Comparison of ENCODE assay signal across 12 cellular contexts in the genomic region with DNA sequence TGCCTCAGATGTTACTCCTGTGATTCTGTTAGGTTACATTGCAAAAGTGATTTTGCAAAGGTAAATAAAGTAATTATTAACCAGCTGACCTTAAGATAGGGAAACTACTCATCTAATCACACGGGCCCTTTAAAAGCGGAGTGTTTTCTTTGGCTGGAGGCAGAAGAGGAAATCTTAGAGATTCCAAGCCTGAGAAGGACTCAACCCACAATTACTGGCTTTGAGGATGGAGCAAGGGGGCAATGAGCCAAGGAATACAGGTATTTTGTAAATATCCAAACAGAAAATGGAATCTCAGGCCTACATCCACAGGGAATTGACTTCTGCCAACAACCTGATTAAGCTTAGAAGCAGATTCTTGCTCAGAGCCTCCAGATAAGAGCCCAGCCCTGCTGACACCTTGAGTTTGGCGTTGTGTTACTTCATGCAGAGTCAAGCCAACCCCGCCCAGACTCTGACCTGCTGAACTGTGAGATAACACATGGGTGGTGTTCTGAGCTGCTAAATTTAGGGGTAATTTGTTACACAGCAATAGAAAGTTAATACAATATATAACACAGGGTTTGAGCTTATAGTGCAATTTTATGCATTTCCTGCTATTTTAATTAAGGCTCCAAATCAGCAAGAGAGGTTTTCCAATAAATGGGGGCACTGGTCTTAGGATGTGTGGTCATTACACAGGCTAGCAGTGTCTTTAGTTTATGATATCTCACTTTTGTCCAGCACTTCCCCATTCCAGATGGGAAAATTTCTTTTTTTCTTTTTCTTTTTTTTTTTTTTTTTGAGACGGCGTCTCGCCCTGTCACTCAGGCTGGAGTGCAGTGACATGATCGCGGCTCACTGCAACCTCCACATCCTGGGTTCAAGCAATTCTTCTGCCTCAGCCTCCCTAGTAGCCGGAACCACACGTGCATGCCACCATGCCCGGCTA. TPM values are rescaled to one million over a fixed set of nuclear protein-coding genes. Genes with fewer than 3 reads are reported as not detected.
A peak's percentile ranks its signal among the peaks of the same experiment; 100 is the strongest.
DNase-seq lines count a peak whose midpoint lies in the region; ATAC-seq, FAIRE-seq and TF ChIP-seq lines count a peak whose summit lies in the region.
"Had no signal": no experiment of that assay in that cellular context is flagged by ENCODE, and none has a peak within 500 bp of the region (broad histone marks: within the 10 kb centered on the region; RNA-seq: fewer than 3 reads in every experiment).

No MANE protein-coding gene starts in this region.

- RAD21 ChIA-PET in GM12878 (lab: Charles Lee; ENCODE audit: unreplicated experiment) = interaction anchor here (0.8 to 1.6 kb wide), 2 partner anchors 356 to 361 kb away, joined by 3 to 4 read pairs; no protein-coding TSS in a partner anchor

- ATAC-seq in GM12878 = peak; percentile 50
- peak; percentile 38 for ATAC-seq in thoracic aorta (ENCODE audit: insufficient number of reproducible peaks, low FRiP score, low read depth)
- ATAC-seq in HG02798 (IDR thresholded peaks at IDR 0.05; ENCODE audit: poor library complexity, unreplicated experiment) = no peak

- H3K27me3 ChIP-seq in GM12878 (replicated peaks in 1 of 2; ENCODE audit: control insufficient read depth in 2 of 2, insufficient read depth in 2 of 2, low read length in 1 of 2) = no peaks in the 10 kb centered on the region
- H3K27me3 ChIP-seq in hepatocyte = no peaks in the 10 kb centered on the region
- H3K27me3 ChIP-seq in thoracic aorta (replicated peaks; ENCODE audit: insufficient read depth) = no peaks in the 10 kb centered on the region

- H3K9me2 ChIP-seq in hepatocyte (replicated peaks; ENCODE audit: insufficient read depth) = no peaks in the 10 kb centered on the region

- H3K9me3 ChIP-seq in GM12878 (replicated peaks; ENCODE audit: control insufficient read depth, insufficient read depth, low read length) (no peaks in the 10 kb centered on the region), hepatocyte (ENCODE audit: low read depth) (no peaks in the 10 kb centered on the region), thoracic aorta (no peaks in the 10 kb centered on the region)

- H3K4me2 ChIP-seq in GM12878 (ENCODE audit: control insufficient read depth, insufficient read depth) = no peak overlapping the region
- H3K4me2 ChIP-seq in hepatocyte = peak overlapping the region; percentile 39

- no peaks in the 10 kb centered on the region for H3K36me3 ChIP-seq in GM12878 (ENCODE audit: control insufficient read depth in 2 of 2, insufficient read depth in 2 of 2, low read length in 1 of 2)
- no peaks in the 10 kb centered on the region for H3K36me3 ChIP-seq in hepatocyte (replicated peaks; ENCODE audit: insufficient read depth, low read depth)
- no peaks in the 10 kb centered on the region for H3K36me3 ChIP-seq in thoracic aorta

- CTCF ChIA-PET in GM12878 (lab: Yijun Ruan, JAX) = interaction anchor here (0.8 to 1.5 kb wide), 4 partner anchors 12 to 357 kb away, joined by 3 to 5 read pairs (median 4); no protein-coding TSS in a partner anchor

- H4K20me1 ChIP-seq in GM12878 (ENCODE audit: control insufficient read depth, insufficient read depth) (no peaks in the 10 kb centered on the region), hepatocyte (ENCODE audit: insufficient read depth, poor library complexity, severe bottlenecking) (no peaks in the 10 kb centered on the region)

- POLR2A ChIA-PET in GM12878 (lab: Charles Lee) = interaction anchor here (1.1 to 1.4 kb wide), 2 partner anchors 12 to 29 kb away, joined by 3 read pairs; no protein-coding TSS in a partner anchor

- no peak overlapping the region for H3K27ac ChIP-seq in GM12878 (ENCODE audit: control insufficient read depth, insufficient read depth)
- H3K27ac ChIP-seq in hepatocyte = peak overlapping the region; percentile 83
- H3K27ac ChIP-seq in thoracic aorta = no peak overlapping the region

- SMC1A ChIA-PET in GM12878 (lab: Charles Lee; ENCODE audit: uncharacterized antibody, unreplicated experiment) = interaction anchor here (1.1 to 2.4 kb wide), 3 partner anchors 10 to 18 kb away, joined by 3 to 11 read pairs (median 9); no protein-coding TSS in a partner anchor

- in situ Hi-C loops in GM12878 (cut with MboI) = no loop called here

- no peak for TF ChIP-seq EP300 in GM12878 (IDR thresholded peaks at IDR 0.05; ENCODE audit: borderline replicate concordance in 1 of 2, control insufficient read depth in 1 of 2, low read depth in 2 of 2, low read length in 2 of 2)

- FAIRE-seq in GM12878 (lab: Jason Lieb, UNC) = no peak
- FAIRE-seq: A204.1 had no signal

- no TSS peak for BruUV-seq in GM12878 (replicated peaks; lab: Mats Ljungman, UMichigan)

- no peak overlapping the region for H3K4me3 ChIP-seq in GM12878
- no peak overlapping the region for H3K4me3 ChIP-seq in hepatocyte
- H3K4me3 ChIP-seq in thoracic aorta = no peak overlapping the region

- H3K79me2 ChIP-seq in GM12878 (ENCODE audit: control insufficient read depth, insufficient read depth, low read length) (no peaks in the 10 kb centered on the region), hepatocyte (no peaks in the 10 kb centered on the region)

- no peak overlapping the region for H3K9ac ChIP-seq in GM12878 (ENCODE audit: control insufficient read depth, insufficient read depth, low read length)

- TF ChIP-seq POLR2A in GM12878 (IDR thresholded peaks at IDR 0.05; ENCODE audit: low read depth, low read length) = no peak

- no peak for TF ChIP-seq CTCF in GM12878 (IDR thresholded peaks at IDR 0.05 in 2 of 3, conservative IDR thresholded peaks at IDR 0.05 in 1 of 3; ENCODE audit: control insufficient read depth in 2 of 3, extremely low read depth in 1 of 3, insufficient read depth in 1 of 3, low read depth in 3 of 3, low read length in 3 of 3)
- no peak for TF ChIP-seq CTCF in hepatocyte (IDR thresholded peaks at IDR 0.05; ENCODE audit: poor library complexity)
- TF ChIP-seq CTCF in thoracic aorta (IDR thresholded peaks at IDR 0.05) = no peak

- intact Hi-C loops in GM12878 (cut with micrococcal nuclease; ENCODE audit: unreplicated experiment) = loop anchor here (1.0 kb wide), 1 partner anchor 49 kb away; no protein-coding TSS in a partner anchor

- H3K4me1 ChIP-seq in GM12878 (ENCODE audit: control insufficient read depth, insufficient read depth, low read length) (no peaks in the 10 kb centered on the region), hepatocyte (ENCODE audit: insufficient read depth) (peaks cover 22% of the 10 kb centered on the region), thoracic aorta (ENCODE audit: control insufficient read depth in 1 of 2, low read depth in 2 of 2) (peaks cover 4 to 15% of the 10 kb centered on the region in 2 donors)

- H2AFZ ChIP-seq in GM12878 (ENCODE audit: control insufficient read depth, low read depth, low read length) = no peak overlapping the region
- H2AFZ ChIP-seq in hepatocyte = no peak overlapping the region

- 85% methylated on average over 9 of the region's 12 CpGs for WGBS in GM12878 (ENCODE audit: insufficient coverage, insufficient replicate concordance, low lambda C conversion rate, missing lambda C conversion rate)
- 68% methylated on average over 8 of the region's 12 CpGs for WGBS in hepatocyte (ENCODE audit: low lambda C conversion rate, missing lambda C conversion rate)

- DNase-seq in NCI-H82 (lab: John Stamatoyannopoulos, UW) = peak; percentile 11
- no peak for DNase-seq in NCI-H82 treated with DMSO at 0.1 percent for 48 hours (lab: John Stamatoyannopoulos, UW; ENCODE audit: unreplicated experiment)
- no peak for DNase-seq in GM12878 (ENCODE audit: low read depth, low spot score)
- DNase-seq in hepatocyte (ENCODE audit: low spot score) = no peak
- no peak for DNase-seq in thoracic aorta (ENCODE audit: low spot score)
- DNase-seq in dedifferentiated amniotic fluid mesenchymal stem cell (ENCODE audit: extremely low spot score) = no peak
- no peak for DNase-seq in T-helper 1 cell
- DNase-seq: cortex of kidney, immature natural killer cell, NCI-H345 had no signal

- no peak for TF ChIP-seq RAD21 in GM12878 (IDR thresholded peaks at IDR 0.05; ENCODE audit: insufficient read depth, low read depth, low read length)

TF ChIP-seq in GM12878, 131 proteins besides CTCF, POLR2A, EP300 and RAD21 (continues in another document):
- TF ChIP-seq, protein P1, sequence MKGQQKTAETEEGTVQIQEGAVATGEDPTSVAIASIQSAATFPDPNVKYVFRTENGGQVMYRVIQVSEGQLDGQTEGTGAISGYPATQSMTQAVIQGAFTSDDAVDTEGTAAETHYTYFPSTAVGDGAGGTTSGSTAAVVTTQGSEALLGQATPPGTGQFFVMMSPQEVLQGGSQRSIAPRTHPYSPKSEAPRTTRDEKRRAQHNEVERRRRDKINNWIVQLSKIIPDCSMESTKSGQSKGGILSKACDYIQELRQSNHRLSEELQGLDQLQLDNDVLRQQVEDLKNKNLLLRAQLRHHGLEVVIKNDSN (IDR thresholded peaks at IDR 0.05; ENCODE audit: borderline replicate concordance, extremely low read length, insufficient read depth, low read depth, low read length) = no peak
- TF ChIP-seq ELK1 (IDR thresholded peaks at IDR 0.05; ENCODE audit: low read depth, low read length) = no peak

RNA-seq across cellular contexts. Expression of gene NFKBIZ, which starts 19.5 kb away (rescaled TPM):
- total RNA-seq in GM12878 (2013; cell fraction: nucleolus; rRNA removed) = 396 and 457 TPM in 2 replicates
- total RNA-seq in GM12878 (2014; rRNA removed) (19.0 and 23.6 TPM in 2 replicates), GM12878 (2014; rRNA removed; fragmentation: Illumina TruSeq; extraction: Trizol) (20.1 and 24.3 TPM in 2 replicates), GM12878 (2021) (27.0 and 27.3 TPM in 2 replicates), hepatocyte (164 and 182 TPM in 2 replicates), thoracic aorta (100 to 1,000 TPM; 206 to 225 TPM)
- polyA plus RNA-seq in GM12878 (2011; ENCODE audit: low read depth) = 15.6 TPM
- polyA plus RNA-seq in GM12878 (2011; rRNA removed) (50.8 and 53.8 TPM in 2 replicates), GM12878 (2014; fragmentation: Illumina TruSeq; extraction: Trizol) (16.5 and 21.7 TPM in 2 replicates), GM12878 (2014; fragmentation: Nextera tagmentation; extraction: Ambion mirVana) (1 to 10 TPM; 6.3 to 8.9 TPM), GM12878 (2014; rRNA removed) (18.2 TPM in 2 replicates), GM12878 (2016; fragmentation: Nextera tagmentation; extraction: Ambion mirVana) (1 to 10 TPM; 7.7 to 8.5 TPM), hepatocyte (160 and 192 TPM in 2 replicates)
- polyA plus RNA-seq in GM12878 (2011; cell fraction: cytosol; rRNA removed) = 22.1 and 28.4 TPM in 2 replicates
- 95.4 and 129 TPM in 2 replicates for polyA plus RNA-seq in GM12878 (2011; cell fraction: nucleus; rRNA removed)
- 19.3 and 20.9 TPM in 2 replicates for polyA plus RNA-seq in GM12878 (2012)
- polyA minus RNA-seq in GM12878 (2011; rRNA and poly(A)+ RNA removed) = 114 and 135 TPM in 2 replicates
- 25.4 and 32.1 TPM in 2 replicates for polyA minus RNA-seq in GM12878 (2011; cell fraction: cytosol; rRNA and poly(A)+ RNA removed)
- polyA minus RNA-seq in GM12878 (2011; cell fraction: nucleus; rRNA and poly(A)+ RNA removed) = 165 and 223 TPM in 2 replicates
